Comparison of ENCODE assay signal across 10 cellular contexts in genomic region chr14:100677925-100678765, GRCh38. TPM values are rescaled to one million over a fixed set of nuclear protein-coding genes. Genes with fewer than 3 reads are reported as not detected.
A peak's percentile ranks its signal among the peaks of the same experiment; 100 is the strongest.
DNase-seq lines count a peak whose midpoint lies in the region; ATAC-seq and TF ChIP-seq lines count a peak whose summit lies in the region.
"Had no signal": no experiment of that assay in that cellular context is flagged by ENCODE, and none has a peak within 500 bp of the region (broad histone marks: within the 10 kb centered on the region; RNA-seq: fewer than 3 reads in every experiment).

No MANE protein-coding gene starts in this region.

- H3K9me3 ChIP-seq in adipocyte (ENCODE audit: control insufficient read depth, low read length), result no peaks in the 10 kb centered on the region
- peaks cover 0 to 3% of the 10 kb centered on the region in 2 donors for H3K9me3 ChIP-seq in stomach smooth muscle (ENCODE audit: control insufficient read depth in 2 of 2, low read length in 2 of 2)

- H3K4me3 ChIP-seq in adipocyte (ENCODE audit: low read length) (no peak overlapping the region), stomach smooth muscle (ENCODE audit: low read length in 2 of 2) (peak overlapping the region in 1 of 2 donors; percentile 22)
- H3K4me3 ChIP-seq: skin epidermis had no signal

- H3K4me1 ChIP-seq in adipocyte (ENCODE audit: control insufficient read depth, insufficient read depth, low read length), result peaks cover 51% of the 10 kb centered on the region
- H3K4me1 ChIP-seq in stomach smooth muscle (ENCODE audit: control insufficient read depth, insufficient read depth, low read length), result peaks cover 25% of the 10 kb centered on the region

- DNase-seq in M059J (ENCODE audit: low read depth), result peak; percentile 27
- peak; percentile 94 for DNase-seq in adipocyte (ENCODE audit: low read depth)
- peak; percentile 45 for DNase-seq in inferior parietal cortex (ENCODE audit: extremely low spot score)
- no peak for DNase-seq in activated T-cell treated with anti-CD3 and anti-CD28 coated beads, Interleukin-2, amount 50 U/mL, for 48 hours
- DNase-seq in GM13977 (ENCODE audit: low spot score), result no peak
- no peak for DNase-seq in NCI-H446 treated with DMSO at 0.1 percent for 48 hours (lab: John Stamatoyannopoulos, UW)

- no peak for TF ChIP-seq CTCF in GM13977 (IDR thresholded peaks at IDR 0.05; ENCODE audit: extremely low read depth, insufficient read depth, missing control alignments)

- H3K9ac ChIP-seq in adipocyte (ENCODE audit: low read length) (peak overlapping the region; percentile 32), stomach smooth muscle (ENCODE audit: low read length in 2 of 2) (no peak overlapping the region)

- H3K27me3 ChIP-seq in adipocyte (replicated peaks; ENCODE audit: control insufficient read depth, insufficient read depth, low read length) (peaks cover 3% of the 10 kb centered on the region), stomach smooth muscle (ENCODE audit: control insufficient read depth in 1 of 2, insufficient read depth in 2 of 2, low read length in 2 of 2) (peaks cover 2 to 6% of the 10 kb centered on the region in 2 donors)

- H3K36me3 ChIP-seq in adipocyte (ENCODE audit: control insufficient read depth, insufficient read depth, low read length, severe bottlenecking) (no peaks in the 10 kb centered on the region), stomach smooth muscle (ENCODE audit: control insufficient read depth in 2 of 2, insufficient read depth in 2 of 2, low read length in 2 of 2) (no peaks in the 10 kb centered on the region)

- in situ Hi-C loops in GM13977 (cut with MboI; ENCODE audit: low pct_unique_long_range_greater_than_20kb, low sequenced_read_pairs, unreplicated experiment), result no loop called here

- peak overlapping the region; percentile 60 for H3K27ac ChIP-seq in stomach smooth muscle (ENCODE audit: low read length)

- no peak for ATAC-seq in HG03354 (IDR thresholded peaks at IDR 0.05; ENCODE audit: poor library complexity, severe bottlenecking, unreplicated experiment)

RNA-seq across cellular contexts. Expression of gene DLK1, which starts 48.5 kb away (rescaled TPM):
- not detected in 2 replicates for total RNA-seq in M059J (2014; rRNA removed; shearing (Covaris generic))
- total RNA-seq: T-helper 2 cell treated with Interferon-gamma antibody and Interleukin-4, amounts not matched to agents 100 ng/mL and 5 ng/mL, for 36 hours had no signal

Comparison
In these comparisons a context has a peak if more than half of its experiments do, and no peak if none do; other contexts are left out.
1. DNase-seq: peak in M059J (single experiment), adipocyte (single experiment) and inferior parietal cortex (single experiment); none in activated T-cell treated with anti-CD3 and anti-CD28 coated beads, Interleukin-2, amount 50 U/mL, for 48 hours (0 of 2), GM13977 (single experiment) and NCI-H446 treated with DMSO at 0.1 percent for 48 hours (single experiment).